Comparison of ENCODE assay signal across 8 cellular contexts in the genomic region with DNA sequence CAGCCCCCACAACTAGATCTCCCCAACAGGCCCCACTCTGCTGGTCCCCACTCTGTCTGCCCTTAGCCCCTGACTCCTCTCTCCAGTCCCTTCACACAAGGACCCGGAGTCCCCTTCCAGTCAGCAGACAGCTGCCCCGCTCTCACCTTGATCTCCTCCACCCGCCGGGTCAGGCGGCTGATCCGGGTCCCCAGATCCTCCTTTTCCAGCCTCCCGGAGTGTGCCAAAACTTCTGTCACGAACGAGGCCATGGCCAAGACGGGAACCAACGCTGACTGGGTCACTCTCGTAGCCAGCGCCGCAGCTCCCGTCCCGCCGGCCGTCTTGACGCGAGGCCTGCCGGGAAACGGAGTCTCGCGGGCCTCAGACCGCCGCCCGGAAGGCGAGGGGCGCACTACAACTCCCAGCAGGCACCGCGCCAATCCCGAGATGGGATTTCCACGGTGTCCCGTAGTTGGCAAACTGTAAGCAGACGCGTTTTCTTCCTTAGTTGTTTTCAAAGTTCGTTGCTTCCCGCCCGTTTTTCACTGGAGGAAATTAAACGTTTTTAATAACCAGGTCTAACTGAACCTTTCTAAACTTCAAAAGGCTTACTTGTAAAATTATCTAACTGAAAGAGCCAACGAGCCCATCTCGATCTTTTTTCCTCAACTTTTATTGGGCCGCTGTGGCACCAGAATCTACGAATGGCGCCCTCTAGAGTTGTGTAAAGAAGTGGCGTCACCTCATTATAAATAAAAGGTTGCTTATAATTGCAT. TPM values are rescaled to one million over a fixed set of nuclear protein-coding genes. Genes with fewer than 3 reads are reported as not detected.
DNase-seq lines count a peak whose midpoint lies in the region; ATAC-seq, FAIRE-seq and TF ChIP-seq lines count a peak whose summit lies in the region.

A gene with protein sequence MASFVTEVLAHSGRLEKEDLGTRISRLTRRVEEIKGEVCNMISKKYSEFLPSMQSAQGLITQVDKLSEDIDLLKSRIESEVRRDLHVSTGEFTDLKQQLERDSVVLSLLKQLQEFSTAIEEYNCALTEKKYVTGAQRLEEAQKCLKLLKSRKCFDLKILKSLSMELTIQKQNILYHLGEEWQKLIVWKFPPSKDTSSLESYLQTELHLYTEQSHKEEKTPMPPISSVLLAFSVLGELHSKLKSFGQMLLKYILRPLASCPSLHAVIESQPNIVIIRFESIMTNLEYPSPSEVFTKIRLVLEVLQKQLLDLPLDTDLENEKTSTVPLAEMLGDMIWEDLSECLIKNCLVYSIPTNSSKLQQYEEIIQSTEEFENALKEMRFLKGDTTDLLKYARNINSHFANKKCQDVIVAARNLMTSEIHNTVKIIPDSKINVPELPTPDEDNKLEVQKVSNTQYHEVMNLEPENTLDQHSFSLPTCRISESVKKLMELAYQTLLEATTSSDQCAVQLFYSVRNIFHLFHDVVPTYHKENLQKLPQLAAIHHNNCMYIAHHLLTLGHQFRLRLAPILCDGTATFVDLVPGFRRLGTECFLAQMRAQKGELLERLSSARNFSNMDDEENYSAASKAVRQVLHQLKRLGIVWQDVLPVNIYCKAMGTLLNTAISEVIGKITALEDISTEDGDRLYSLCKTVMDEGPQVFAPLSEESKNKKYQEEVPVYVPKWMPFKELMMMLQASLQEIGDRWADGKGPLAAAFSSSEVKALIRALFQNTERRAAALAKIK (minus strand): TSS at position 277 of the 758 bp plus-strand sequence. CDS start 26 bp downstream, at position 251.

- H3K4me1 Mint-ChIP-seq in T-helper 2 cell treated with Interferon-gamma antibody and Interleukin-4, amounts not matched to agents 5 μg/mL and 100 μg/mL, for 36 hours (ENCODE audit: low read depth), result peaks cover 20% of the 10 kb centered on the region
- H3K4me1 Mint-ChIP-seq in astrocyte (ENCODE audit: low read depth, unreplicated experiment), result peaks cover 17% of the 10 kb centered on the region

- H3K27ac Mint-ChIP-seq in T-helper 2 cell treated with Interferon-gamma antibody and Interleukin-4, amounts not matched to agents 5 μg/mL and 100 μg/mL, for 36 hours, result peak within 1 kb of the TSS; percentile 96
- peak within 1 kb of the TSS; percentile 97 for H3K27ac Mint-ChIP-seq in astrocyte (ENCODE audit: unreplicated experiment)

- H3K9me3 Mint-ChIP-seq in T-helper 2 cell treated with Interferon-gamma antibody and Interleukin-4, amounts not matched to agents 5 μg/mL and 100 μg/mL, for 36 hours, result no peaks in the 10 kb centered on the region
- no peaks in the 10 kb centered on the region for H3K9me3 Mint-ChIP-seq in astrocyte (ENCODE audit: unreplicated experiment)

- H3K27me3 Mint-ChIP-seq in T-helper 2 cell treated with Interferon-gamma antibody and Interleukin-4, amounts not matched to agents 5 μg/mL and 100 μg/mL, for 36 hours (ENCODE audit: low read depth), result peaks cover 6% of the 10 kb centered on the region
- H3K27me3 Mint-ChIP-seq in astrocyte (ENCODE audit: low read depth, unreplicated experiment), result no peaks in the 10 kb centered on the region

- H3K4me3 Mint-ChIP-seq in T-helper 2 cell treated with Interferon-gamma antibody and Interleukin-4, amounts not matched to agents 5 μg/mL and 100 μg/mL, for 36 hours, result peak within 1 kb of the TSS; percentile 100
- H3K4me3 Mint-ChIP-seq in astrocyte (ENCODE audit: unreplicated experiment), result peak within 1 kb of the TSS; percentile 99

- H3K36me3 ChIP-seq in astrocyte (ENCODE audit: insufficient read depth, low read length) (peaks cover 2% of the 10 kb centered on the region), uterus (no peaks in the 10 kb centered on the region)

- H3K4me1 ChIP-seq in astrocyte (ENCODE audit: insufficient read depth, low read length) (peaks cover 9% of the 10 kb centered on the region), right cardiac atrium (ENCODE audit: control insufficient read depth, insufficient read depth, low read length) (peaks cover 2% of the 10 kb centered on the region), uterus (no peaks in the 10 kb centered on the region)

- FAIRE-seq in astrocyte (lab: Jason Lieb, UNC), result peak; percentile 17

- peaks cover 14% of the 10 kb centered on the region for H3K36me3 Mint-ChIP-seq in T-helper 2 cell treated with Interferon-gamma antibody and Interleukin-4, amounts not matched to agents 5 μg/mL and 100 μg/mL, for 36 hours (ENCODE audit: low read depth)
- H3K36me3 Mint-ChIP-seq in astrocyte (ENCODE audit: low read depth, unreplicated experiment), result no peaks in the 10 kb centered on the region

- H2AFZ ChIP-seq in astrocyte (ENCODE audit: low read depth, low read length), result peak within 1 kb of the TSS; percentile 92

- H3K4me2 ChIP-seq in astrocyte (ENCODE audit: low read length), result peak within 1 kb of the TSS; percentile 87

- H3K27me3 ChIP-seq in astrocyte (ENCODE audit: insufficient read depth, low read length), result peaks cover 9% of the 10 kb centered on the region
- H3K27me3 ChIP-seq in right cardiac atrium (ENCODE audit: control insufficient read depth, insufficient read depth), result no peaks in the 10 kb centered on the region
- no peaks in the 10 kb centered on the region for H3K27me3 ChIP-seq in uterus

- peaks cover 41% of the 10 kb centered on the region for H3K79me2 ChIP-seq in astrocyte (ENCODE audit: insufficient read depth, low read length)

- peak; percentile 81 to 93 for DNase-seq in NCI-H1930 (lab: John Stamatoyannopoulos, UW)
- peak; percentile 94 for DNase-seq in T-helper 2 cell treated with Interferon-gamma antibody and Interleukin-4, amounts not matched to agents 5 μg/mL and 100 μg/mL, for 36 hours (ENCODE audit: low spot score)
- DNase-seq in astrocyte (ENCODE audit: low read depth), result peak; percentile 93
- peak; percentile 98 to 99 (median 99) for DNase-seq in right cardiac atrium
- peak; percentile 94 for DNase-seq in pulmonary artery endothelial cell (ENCODE audit: low read depth, low spot score)
- peak; percentile 96 to 97 for DNase-seq in uterus

- no peaks in the 10 kb centered on the region for H4K20me1 ChIP-seq in astrocyte (ENCODE audit: insufficient read depth, low read length)

- peak within 1 kb of the TSS; percentile 100 for H3K9ac ChIP-seq in astrocyte (ENCODE audit: low read length)

- intact Hi-C loops in right cardiac atrium (cut with DNase I), result no loop called here
- intact Hi-C loops in uterus (cut with DNase I; ENCODE audit: low total_unique reads), result no loop called here

- peak; percentile 79 for TF ChIP-seq POLR2A in GM18505 (IDR thresholded peaks at IDR 0.05; ENCODE audit: borderline replicate concordance, extremely low read depth, insufficient read depth, insufficient read length)
- TF ChIP-seq POLR2A in uterus (IDR thresholded peaks at IDR 0.05), result peak; percentile 20 to 42

- peak; percentile 91 for TF ChIP-seq CTCF in astrocyte (IDR thresholded peaks at IDR 0.05; ENCODE audit: insufficient read depth, low read depth, low read length)
- peak; percentile 60 to 82 (median 77) for TF ChIP-seq CTCF in uterus (IDR thresholded peaks at IDR 0.05)

- H3K9me3 ChIP-seq in astrocyte (ENCODE audit: insufficient read depth, low read depth, low read length) (no peaks in the 10 kb centered on the region), right cardiac atrium (ENCODE audit: control insufficient read depth, low read length) (no peaks in the 10 kb centered on the region), uterus (no peaks in the 10 kb centered on the region)

- under 1% methylated on average over 46 of the region's 46 CpGs for WGBS in right cardiac atrium

- peak within 1 kb of the TSS; percentile 89 for H3K27ac ChIP-seq in astrocyte (ENCODE audit: low read depth, low read length)
- peak within 1 kb of the TSS; percentile 46 for H3K27ac ChIP-seq in right cardiac atrium (ENCODE audit: low read length)
- peak within 1 kb of the TSS; percentile 79 to 93 for H3K27ac ChIP-seq in uterus

- ATAC-seq in GM18505 (IDR thresholded peaks at IDR 0.05; ENCODE audit: unreplicated experiment) (peak; percentile 98), HG02973 (IDR thresholded peaks at IDR 0.05; ENCODE audit: unreplicated experiment) (peak; percentile 95), right cardiac atrium (peak; percentile 99)

- H3K4me3 ChIP-seq in astrocyte (ENCODE audit: insufficient read depth, low read depth, low read length) (peak within 1 kb of the TSS; percentile 95), right cardiac atrium (ENCODE audit: low read length) (peak within 1 kb of the TSS; percentile 65), uterus (peak within 1 kb of the TSS; percentile 79 to 88)

RNA-seq across cellular contexts. Expression of the gene that starts here (rescaled TPM):
- 16.6 and 17.9 TPM in 2 replicates for total RNA-seq in astrocyte
- total RNA-seq in right cardiac atrium, result 10 to 100 TPM in 1 of 4 donors, 1 to 10 TPM in 3; 9.1 to 10.2 (median 9.5) TPM
- polyA plus RNA-seq in right cardiac atrium, result 4.2 TPM
- 25.3 and 31.4 TPM in 2 replicates for total RNA-seq in pulmonary artery endothelial cell
- total RNA-seq in uterus, result 100 to 1,000 TPM in 1 of 4 donors, 10 to 100 TPM in 2, 1 to 10 TPM in 1; 5.6 to 122 (median 19.5) TPM

Comparison
In these comparisons a context has a peak if more than half of its experiments do, and no peak if none do; other contexts are left out.
1. Peak in every context shown above with its lines: DNase-seq, ATAC-seq, H3K4me3 ChIP-seq and H3K27ac ChIP-seq.